Comparison of ENCODE assay signal across 18 cellular contexts in genomic region chr7:153388611-153389010, GRCh38.
DNase-seq lines count a peak whose midpoint lies in the region; ATAC-seq and TF ChIP-seq lines count a peak whose summit lies in the region.
"Had no signal": no experiment of that assay in that cellular context is flagged by ENCODE, and none has a peak within 500 bp of the region (broad histone marks: within the 10 kb centered on the region; RNA-seq: fewer than 3 reads in every experiment).

No MANE protein-coding gene starts in this region.

- H3K27ac ChIP-seq in right cardiac atrium (ENCODE audit: low read length) (peak overlapping the region; percentile 43), gastroesophageal sphincter (peak overlapping the region; percentile 54 to 86 (median 65)), stomach smooth muscle (ENCODE audit: low read length) (peak overlapping the region; percentile 3)

- no peak overlapping the region for H3K4me3 Mint-ChIP-seq in stimulated activated memory B cell treated with anti-CD40 and anti-IgM and Interleukin-4, amounts not matched to agents 10 μg/mL and 1 μg/mL and 100 μg/mL, for 72 hours
- H3K4me3 Mint-ChIP-seq: CD4-positive, CD25-positive, alpha-beta regulatory T cell; CD8-positive, alpha-beta memory T cell; H9 had no signal

- H3K9me3 Mint-ChIP-seq in stimulated activated memory B cell treated with anti-CD40 and anti-IgM and Interleukin-4, amounts not matched to agents 10 μg/mL and 1 μg/mL and 100 μg/mL, for 72 hours: peaks cover 27% of the 10 kb centered on the region

- no peak for TF ChIP-seq CTCF in gastroesophageal sphincter (IDR thresholded peaks at IDR 0.05)

- no peaks in the 10 kb centered on the region for H3K27me3 Mint-ChIP-seq in stimulated activated memory B cell treated with anti-CD40 and anti-IgM and Interleukin-4, amounts not matched to agents 10 μg/mL and 1 μg/mL and 100 μg/mL, for 72 hours
- H3K27me3 Mint-ChIP-seq: CD4-positive, CD25-positive, alpha-beta regulatory T cell had no signal

- no peaks in the 10 kb centered on the region for H3K27me3 ChIP-seq in right cardiac atrium (ENCODE audit: control insufficient read depth, insufficient read depth)
- no peaks in the 10 kb centered on the region for H3K27me3 ChIP-seq in gastroesophageal sphincter
- H3K27me3 ChIP-seq in stomach smooth muscle (ENCODE audit: control insufficient read depth in 1 of 2, insufficient read depth in 2 of 2, low read length in 2 of 2): no peaks in the 10 kb centered on the region

- TF ChIP-seq EP300 in gastroesophageal sphincter (IDR thresholded peaks at IDR 0.05): no peak

- H3K9me3 ChIP-seq in right cardiac atrium (ENCODE audit: control insufficient read depth, low read length) (no peaks in the 10 kb centered on the region), gastroesophageal sphincter (peaks cover 0 to 20% (median 0%) of the 10 kb centered on the region in 3 donors), stomach smooth muscle (ENCODE audit: control insufficient read depth in 2 of 2, low read length in 2 of 2) (peaks cover 3 to 4% of the 10 kb centered on the region in 2 donors)
- H3K9me3 ChIP-seq: BE2C had no signal

- no peak for TF ChIP-seq POLR2A in gastroesophageal sphincter (IDR thresholded peaks at IDR 0.05)

- no peak overlapping the region for H3K27ac Mint-ChIP-seq in stimulated activated memory B cell treated with anti-CD40 and anti-IgM and Interleukin-4, amounts not matched to agents 10 μg/mL and 1 μg/mL and 100 μg/mL, for 72 hours
- H3K27ac Mint-ChIP-seq: CD4-positive, CD25-positive, alpha-beta regulatory T cell; H9 had no signal

- ATAC-seq in right cardiac atrium: peak; percentile 9 to 33
- ATAC-seq in left ventricle myocardium superior: no peak
- ATAC-seq in gastroesophageal sphincter: no peak
- ATAC-seq in stimulated activated memory B cell treated with anti-CD40 and anti-IgM and Interleukin-4, amounts not matched to agents 10 μg/mL and 1 μg/mL and 100 μg/mL, for 72 hours: no peak
- no peak for ATAC-seq in left colon
- ATAC-seq: GM12878 had no signal

- intact Hi-C loops in right cardiac atrium (cut with DNase I) (no loop called here), left ventricle myocardium superior (cut with micrococcal nuclease) (no loop called here), left colon (cut with DNase I, micrococcal nuclease) (no loop called here)

- H3K36me3 ChIP-seq in gastroesophageal sphincter (no peaks in the 10 kb centered on the region), stomach smooth muscle (ENCODE audit: control insufficient read depth in 2 of 2, insufficient read depth in 2 of 2, low read length in 2 of 2) (no peaks in the 10 kb centered on the region)
- H3K36me3 ChIP-seq: BE2C had no signal

- no peaks in the 10 kb centered on the region for H3K4me1 Mint-ChIP-seq in stimulated activated memory B cell treated with anti-CD40 and anti-IgM and Interleukin-4, amounts not matched to agents 10 μg/mL and 1 μg/mL and 100 μg/mL, for 72 hours
- H3K4me1 Mint-ChIP-seq: CD4-positive, CD25-positive, alpha-beta regulatory T cell; CD8-positive, alpha-beta memory T cell; H9 had no signal

- DNase-seq in right cardiac atrium (no peak), left ventricle myocardium superior (no peak), left colon (no peak)
- DNase-seq: ACHN; BE2C; C1 segment of cervical spinal cord; CD4-positive, CD25-positive, alpha-beta regulatory T cell; CD8-positive, alpha-beta memory T cell; COR-L47; DMS 273 treated with DMSO at 0.1 percent for 48 hours; DMS53; DND-41; EL; H9 had no signal

- no peaks in the 10 kb centered on the region for H3K4me1 ChIP-seq in right cardiac atrium (ENCODE audit: control insufficient read depth, insufficient read depth, low read length)
- H3K4me1 ChIP-seq in gastroesophageal sphincter: peaks cover 0 to 36% (median 7%) of the 10 kb centered on the region in 3 donors
- H3K4me1 ChIP-seq in stomach smooth muscle (ENCODE audit: control insufficient read depth, insufficient read depth, low read length): peaks cover 22% of the 10 kb centered on the region
- H3K4me1 ChIP-seq: BE2C had no signal

- H3K4me3 ChIP-seq in right cardiac atrium (ENCODE audit: low read length) (no peak overlapping the region), gastroesophageal sphincter (no peak overlapping the region), stomach smooth muscle (ENCODE audit: low read length in 2 of 2) (no peak overlapping the region)
- H3K4me3 ChIP-seq: GM12878 had no signal

- no peaks in the 10 kb centered on the region for H3K36me3 Mint-ChIP-seq in stimulated activated memory B cell treated with anti-CD40 and anti-IgM and Interleukin-4, amounts not matched to agents 10 μg/mL and 1 μg/mL and 100 μg/mL, for 72 hours
- H3K36me3 Mint-ChIP-seq: CD4-positive, CD25-positive, alpha-beta regulatory T cell; CD8-positive, alpha-beta memory T cell had no signal

- no peak overlapping the region for H3K9ac ChIP-seq in stomach smooth muscle (ENCODE audit: low read length in 2 of 2)

Comparison
In these comparisons a context has a peak if more than half of its experiments do, and no peak if none do; other contexts are left out.
1. ATAC-seq: peak in right cardiac atrium (2 of 2); none in left ventricle myocardium superior (single experiment), gastroesophageal sphincter (single experiment), stimulated activated memory B cell treated with anti-CD40 and anti-IgM and Interleukin-4, amounts not matched to agents 10 μg/mL and 1 μg/mL and 100 μg/mL, for 72 hours (single experiment) and left colon (single experiment).
2. H3K27ac ChIP-seq: peak in every context shown above with its lines; median percentile 65 in gastroesophageal sphincter; 43 in right cardiac atrium; 3 in stomach smooth muscle.